ENCODE assay signal across 1 cellular context in genomic region chr11:34053161-34053686, GRCh38.
TF ChIP-seq lines count a peak whose summit lies in the region.

No MANE protein-coding gene starts in this region.

TF ChIP-seq in A549, 52 proteins besides CTCF, POLR2A, EP300 and RAD21:
- TF ChIP-seq ELK1 (IDR thresholded peaks at IDR 0.05; ENCODE audit: low read depth, low read length) (no peak), E2F6 (IDR thresholded peaks at IDR 0.05; ENCODE audit: borderline replicate concordance, low read depth) (no peak), POLR2AphosphoS2 (conservative IDR thresholded peaks at IDR 0.05; ENCODE audit: low read length) (no peak), FOSL2 (IDR thresholded peaks at IDR 0.05) (no peak), FOSL2 (CRISPR knock-in tag; IDR thresholded peaks at IDR 0.05) (no peak), EHMT2 (IDR thresholded peaks at IDR 0.05; ENCODE audit: low read depth) (no peak), JUN (IDR thresholded peaks at IDR 0.05) (peak in 1 of 2 experiments; percentile 14; a peak in 1 of 5 replicates), USF2 (IDR thresholded peaks at IDR 0.05) (no peak), KDM5A (IDR thresholded peaks at IDR 0.05) (0 out of 2 replicates have a peak, but pooled peaks have one; percentile 5), CEBPB (IDR thresholded peaks at IDR 0.05) (no peak), HOXA7 (CRISPR knock-in tag; IDR thresholded peaks at IDR 0.05) (peak; percentile 46; the same call in 1 of the 2 replicates), CBX2 (IDR thresholded peaks at IDR 0.05; ENCODE audit: borderline replicate concordance, low read depth) (no peak), TFCP2L1 (CRISPR knock-in tag; IDR thresholded peaks at IDR 0.05) (no peak), MYC (IDR thresholded peaks at IDR 0.05; ENCODE audit: borderline replicate concordance, low read length) (peak; percentile 98), MAX (IDR thresholded peaks at IDR 0.05) (peak; percentile 75), REST (IDR thresholded peaks at IDR 0.05) (no peak), RARB (CRISPR knock-in tag; IDR thresholded peaks at IDR 0.05) (no peak)
